ENCODE assay signal across 13 cellular contexts in genomic region chr3:16388850-16389411, GRCh38.
DNase-seq lines count a peak whose midpoint lies in the region; ATAC-seq and TF ChIP-seq lines count a peak whose summit lies in the region.
"Had no signal": no experiment of that assay in that cellular context is flagged by ENCODE, and none has a peak within 500 bp of the region (broad histone marks: within the 10 kb centered on the region; RNA-seq: fewer than 3 reads in every experiment).

No MANE protein-coding gene starts in this region.

- peaks cover 46% of the 10 kb centered on the region for H3K4me1 Mint-ChIP-seq in activated T-helper 17 cell treated with anti-CD3 and anti-CD28 coated beads, Interleukin-2, amount 50 U/mL, for 72 hours
- peaks cover 55% of the 10 kb centered on the region for H3K4me1 Mint-ChIP-seq in activated T-helper 1 cell treated with anti-CD3 and anti-CD28 coated beads, Interleukin-12 subunit alpha, Interleukin-12 subunit beta, Interleukin-2, Interleukin-4 antibody, amounts not matched to agents 30 ng/mL and 10 ng/mL and 1 ng/mL, durations not matched to agents 14 hours and 24 hours and 36 hours (ENCODE audit: low read depth)

- no peaks in the 10 kb centered on the region for H3K27me3 Mint-ChIP-seq in activated T-helper 17 cell treated with anti-CD3 and anti-CD28 coated beads, Interleukin-2, amount 50 U/mL, for 72 hours
- H3K27me3 Mint-ChIP-seq in activated T-helper 1 cell treated with anti-CD3 and anti-CD28 coated beads, Interleukin-12 subunit alpha, Interleukin-12 subunit beta, Interleukin-2, Interleukin-4 antibody, amounts not matched to agents 30 ng/mL and 10 ng/mL and 1 ng/mL, durations not matched to agents 14 hours and 24 hours and 36 hours (ENCODE audit: insufficient read depth) = no peaks in the 10 kb centered on the region
- H3K27me3 Mint-ChIP-seq: activated naive CD4-positive, alpha-beta T cell treated with anti-CD3 and anti-CD28 coated beads, Interleukin-2, amount 10 ng/mL, durations not matched to agents 7 days and 5 days; naive B cell had no signal

- intact Hi-C loops in heart left ventricle (cut with DNase I) = loop anchor here in 1 of 10 donors (10.0 kb wide), 1 partner anchor 126 kb away; the partner anchor contains the start of gene RFTN1
- intact Hi-C loops in activated T-helper 1 cell treated with anti-CD3 and anti-CD28 coated beads, Interleukin-12 subunit alpha, Interleukin-12 subunit beta, Interleukin-2, Interleukin-4 antibody, amounts not matched to agents 30 ng/mL and 10 ng/mL and 1 ng/mL, durations not matched to agents 14 hours and 24 hours and 36 hours (cut with micrococcal nuclease) = no loop called here

- TF ChIP-seq CTCF in heart left ventricle (IDR thresholded peaks at IDR 0.05) = no peak

- no peaks in the 10 kb centered on the region for H3K9me3 ChIP-seq in heart left ventricle
- no peaks in the 10 kb centered on the region for H3K9me3 ChIP-seq in subcutaneous abdominal adipose tissue (ENCODE audit: control insufficient read depth in 5 of 5, low read length in 5 of 5)
- H3K9me3 ChIP-seq: stomach had no signal

- H3K4me3 ChIP-seq in heart left ventricle (no peak overlapping the region), subcutaneous abdominal adipose tissue (ENCODE audit: low read depth in 1 of 5, low read length in 5 of 5) (no peak overlapping the region)
- H3K4me3 ChIP-seq: stomach had no signal

- H3K27me3 ChIP-seq in heart left ventricle (no peaks in the 10 kb centered on the region), subcutaneous abdominal adipose tissue (ENCODE audit: control insufficient read depth in 5 of 5, insufficient read depth in 4 of 5, low read length in 5 of 5) (no peaks in the 10 kb centered on the region)
- H3K27me3 ChIP-seq: stomach had no signal

- no peak overlapping the region for H3K4me3 Mint-ChIP-seq in activated T-helper 17 cell treated with anti-CD3 and anti-CD28 coated beads, Interleukin-2, amount 50 U/mL, for 72 hours
- no peak overlapping the region for H3K4me3 Mint-ChIP-seq in activated T-helper 1 cell treated with anti-CD3 and anti-CD28 coated beads, Interleukin-12 subunit alpha, Interleukin-12 subunit beta, Interleukin-2, Interleukin-4 antibody, amounts not matched to agents 30 ng/mL and 10 ng/mL and 1 ng/mL, durations not matched to agents 14 hours and 24 hours and 36 hours
- H3K4me3 Mint-ChIP-seq: activated naive CD4-positive, alpha-beta T cell treated with anti-CD3 and anti-CD28 coated beads, Interleukin-2, amount 10 ng/mL, durations not matched to agents 7 days and 5 days; naive B cell had no signal

- no peak for TF ChIP-seq POLR2A in heart left ventricle (IDR thresholded peaks at IDR 0.05)

- H3K9me3 Mint-ChIP-seq in activated T-helper 17 cell treated with anti-CD3 and anti-CD28 coated beads, Interleukin-2, amount 50 U/mL, for 72 hours = no peaks in the 10 kb centered on the region
- peaks cover 13% of the 10 kb centered on the region for H3K9me3 Mint-ChIP-seq in activated T-helper 1 cell treated with anti-CD3 and anti-CD28 coated beads, Interleukin-12 subunit alpha, Interleukin-12 subunit beta, Interleukin-2, Interleukin-4 antibody, amounts not matched to agents 30 ng/mL and 10 ng/mL and 1 ng/mL, durations not matched to agents 14 hours and 24 hours and 36 hours
- H3K9me3 Mint-ChIP-seq: naive B cell had no signal

- H3K9ac ChIP-seq in subcutaneous abdominal adipose tissue (ENCODE audit: low read length in 5 of 5) = no peak overlapping the region

- ATAC-seq in activated T-helper 17 cell treated with anti-CD3 and anti-CD28 coated beads, Interleukin-2, amount 50 U/mL, for 72 hours (replicated peaks) = no peak
- ATAC-seq in heart left ventricle (peak in 2 of 4 donors; percentile 30 to 36), HG03139 (IDR thresholded peaks at IDR 0.05; ENCODE audit: unreplicated experiment) (no peak)

- DNase-seq in GM04504 (ENCODE audit: low read depth) (peak; percentile 62), heart left ventricle (no peak), NOMO-1 treated with dmso at 0.1 percent for 144 hours (lab: John Stamatoyannopoulos, UW; ENCODE audit: unreplicated experiment) (no peak)
- DNase-seq in activated T-helper 1 cell treated with anti-CD3 and anti-CD28 coated beads, Interleukin-12 subunit alpha, Interleukin-12 subunit beta, Interleukin-2, Interleukin-4 antibody, amounts not matched to agents 30 ng/mL and 10 ng/mL and 1 ng/mL, durations not matched to agents 14 hours and 24 hours and 36 hours (ENCODE audit: low spot score) = no peak
- DNase-seq: activated naive CD4-positive, alpha-beta T cell treated with anti-CD3 and anti-CD28 coated beads, Interleukin-2, amount 10 ng/mL, durations not matched to agents 7 days and 5 days; naive B cell; NCI-H1092 treated with DMSO at 0.1 percent for 48 hours; retina; stomach had no signal

- 67 to 79% (median 77%) methylated on average over 3 of the region's 3 CpGs for WGBS in heart left ventricle, 4 donors

- peak overlapping the region; percentile 58 for H3K27ac Mint-ChIP-seq in activated T-helper 17 cell treated with anti-CD3 and anti-CD28 coated beads, Interleukin-2, amount 50 U/mL, for 72 hours
- no peak overlapping the region for H3K27ac Mint-ChIP-seq in activated T-helper 1 cell treated with anti-CD3 and anti-CD28 coated beads, Interleukin-12 subunit alpha, Interleukin-12 subunit beta, Interleukin-2, Interleukin-4 antibody, amounts not matched to agents 30 ng/mL and 10 ng/mL and 1 ng/mL, durations not matched to agents 14 hours and 24 hours and 36 hours
- H3K27ac Mint-ChIP-seq: activated naive CD4-positive, alpha-beta T cell treated with anti-CD3 and anti-CD28 coated beads, Interleukin-2, amount 10 ng/mL, durations not matched to agents 7 days and 5 days had no signal

- peaks cover 71% of the 10 kb centered on the region for H3K36me3 Mint-ChIP-seq in activated T-helper 17 cell treated with anti-CD3 and anti-CD28 coated beads, Interleukin-2, amount 50 U/mL, for 72 hours (ENCODE audit: low read depth)
- peaks cover 54% of the 10 kb centered on the region for H3K36me3 Mint-ChIP-seq in activated T-helper 1 cell treated with anti-CD3 and anti-CD28 coated beads, Interleukin-12 subunit alpha, Interleukin-12 subunit beta, Interleukin-2, Interleukin-4 antibody, amounts not matched to agents 30 ng/mL and 10 ng/mL and 1 ng/mL, durations not matched to agents 14 hours and 24 hours and 36 hours (ENCODE audit: low read depth)

- peaks cover 0 to 53% (median 13%) of the 10 kb centered on the region in 12 donors for H3K4me1 ChIP-seq in heart left ventricle
- peaks cover 5 to 40% (median 30%) of the 10 kb centered on the region in 5 donors for H3K4me1 ChIP-seq in subcutaneous abdominal adipose tissue (ENCODE audit: control insufficient read depth in 5 of 5, insufficient read depth in 5 of 5, low read length in 5 of 5)
- H3K4me1 ChIP-seq: stomach had no signal

- H3K36me3 ChIP-seq in heart left ventricle = peaks cover 0 to 7% (median 0%) of the 10 kb centered on the region in 9 donors
- H3K36me3 ChIP-seq in subcutaneous abdominal adipose tissue (ENCODE audit: control insufficient read depth in 5 of 5, insufficient read depth in 5 of 5, low read length in 5 of 5) = peaks cover 0 to 4% (median 0%) of the 10 kb centered on the region in 5 donors
- H3K36me3 ChIP-seq: stomach had no signal

- H3K27ac ChIP-seq in heart left ventricle (peak overlapping the region in 7 of 12 donors; percentile 1 to 63 (median 25)), subcutaneous abdominal adipose tissue (ENCODE audit: low read depth, low read length) (peak overlapping the region; percentile 13)
- H3K27ac ChIP-seq: epithelial cell of prostate had no signal
